ENCODE assay signal across 16 cellular contexts in genomic region chr7:26648429-26649015, GRCh38.
DNase-seq lines count a peak whose midpoint lies in the region; TF ChIP-seq lines count a peak whose summit lies in the region.
"Had no signal": no experiment of that assay in that cellular context is flagged by ENCODE, and none has a peak within 500 bp of the region (broad histone marks: within the 10 kb centered on the region; RNA-seq: fewer than 3 reads in every experiment).

No MANE protein-coding gene starts in this region.

- H3K4me2 ChIP-seq in H9 (ENCODE audit: insufficient read depth, insufficient read length, low read length), result no peak overlapping the region

- peaks cover 1% of the 10 kb centered on the region; the same call in 1 of the 2 replicates for H3K27me3 Mint-ChIP-seq in H9 (ENCODE audit: low read depth)
- H3K27me3 Mint-ChIP-seq: stimulated activated memory B cell treated with anti-CD40 and anti-IgM and Interleukin-4, amounts not matched to agents 10 μg/mL and 1 μg/mL and 100 μg/mL, for 72 hours had no signal

- H2AFZ ChIP-seq in H9 (ENCODE audit: low read length), result no peak overlapping the region

- peaks cover 6 to 9% of the 10 kb centered on the region in 2 experiments for H3K4me1 Mint-ChIP-seq in H9
- H3K4me1 Mint-ChIP-seq: activated naive CD8-positive, alpha-beta T cell treated with anti-CD3 and anti-CD28 coated beads for 36 hours; stimulated activated memory B cell treated with anti-CD40 and anti-IgM and Interleukin-4, amounts not matched to agents 10 μg/mL and 1 μg/mL and 100 μg/mL, for 72 hours had no signal

- H2BK15ac ChIP-seq in H9 (ENCODE audit: low read depth, low read length), result no peak overlapping the region

- H3K9ac ChIP-seq in H9 (ENCODE audit: extremely low read depth, insufficient read length, low read length), result no peak overlapping the region

- no peak overlapping the region for H2AK5ac ChIP-seq in H9 (ENCODE audit: insufficient read length, low read length)

- H4K8ac ChIP-seq in H9 (replicated peaks; ENCODE audit: insufficient read length, low read depth, low read length), result no peak overlapping the region

- H3K23ac ChIP-seq in H9 (ENCODE audit: insufficient read length, low read depth, low read length), result no peak overlapping the region

- no peaks in the 10 kb centered on the region; the same call in 1 of the 2 replicates for H3K4me1 ChIP-seq in H9 (ENCODE audit: insufficient read depth, low read length)

- peak; percentile 35 for DNase-seq in EH (ENCODE audit: low read depth)
- peak; percentile 75 for DNase-seq in M059J (ENCODE audit: low read depth)
- peak; percentile 74 for DNase-seq in epithelial cell of proximal tubule (ENCODE audit: low read depth)
- peak; percentile 1 for DNase-seq in non-pigmented ciliary epithelial cell (ENCODE audit: low read depth)
- DNase-seq in activated CD4-positive, alpha-beta T cell treated with anti-CD3 and anti-CD28 coated beads, Interleukin-2, amount 50 U/mL, for 48 hours, result no peak
- no peak for DNase-seq in H9
- no peak for DNase-seq in HT-29 (ENCODE audit: low spot score)
- DNase-seq in HEK293T (ENCODE audit: extremely low spot score), result no peak
- DNase-seq: activated CD4-positive, CD25-positive, alpha-beta regulatory T cell; activated naive CD8-positive, alpha-beta T cell treated with anti-CD3 and anti-CD28 coated beads for 36 hours; CD4-positive, alpha-beta T cell; MV-4-11; retina; stimulated activated CD4-positive, alpha-beta T cell treated with anti-CD3 and anti-CD28 coated beads, Interleukin-4, amount 100 ng/mL, for 24 hours; SW 1271 had no signal

- no peaks in the 10 kb centered on the region for H4K20me1 ChIP-seq in H9 (ENCODE audit: control insufficient read depth, insufficient read depth, insufficient read length)

- POLR2A ChIA-PET in HEK293T (lab: Yijun Ruan, JAX), result no interaction called here

- peak overlapping the region; percentile 5 for H3K4me3 ChIP-seq in epithelial cell of proximal tubule (ENCODE audit: low read depth, low read length)

- no peaks in the 10 kb centered on the region for H3K23me2 ChIP-seq in H9 (ENCODE audit: insufficient read length, low read depth, low read length, poor library complexity, severe bottlenecking)

- H2BK12ac ChIP-seq in H9 (ENCODE audit: insufficient read length, low read depth, low read length), result no peak overlapping the region

- CTCF ChIA-PET in HEK293T (lab: Yijun Ruan, JAX), result no interaction called here

- TF ChIP-seq CTCF in epithelial cell of proximal tubule (conservative IDR thresholded peaks at IDR 0.05; ENCODE audit: low read depth, low read length) (no peak), H9 (conservative IDR thresholded peaks at IDR 0.05) (no peak)

- H3K27ac ChIP-seq in H9 (ENCODE audit: insufficient read length, low read depth, low read length), result no peak overlapping the region

- no peaks in the 10 kb centered on the region for H3K79me1 ChIP-seq in H9 (ENCODE audit: insufficient read depth, low read depth, low read length, poor library complexity, severe bottlenecking)

- no peaks in the 10 kb centered on the region for H3K27me3 ChIP-seq in H9 (ENCODE audit: insufficient read depth, low read length)

- no peak overlapping the region for H3T11ph ChIP-seq in H9 (ENCODE audit: low read length)

- no peak overlapping the region for H2BK5ac ChIP-seq in H9 (ENCODE audit: insufficient read length, low read length)

- H2BK120ac ChIP-seq in H9 (ENCODE audit: low read depth, low read length, poor library complexity, severe bottlenecking), result no peak overlapping the region

- H4K91ac ChIP-seq in H9 (ENCODE audit: insufficient read length, low read depth, low read length), result no peak overlapping the region

- no peaks in the 10 kb centered on the region for H3K36me3 Mint-ChIP-seq in H9 (ENCODE audit: insufficient read depth in 1 of 3, low read depth in 3 of 3)
- H3K36me3 Mint-ChIP-seq: activated naive CD8-positive, alpha-beta T cell treated with anti-CD3 and anti-CD28 coated beads for 36 hours had no signal

- H3K4ac ChIP-seq in H9 (ENCODE audit: low read depth, low read length), result no peak overlapping the region

- H3K27ac Mint-ChIP-seq in H9, result no peak overlapping the region
- H3K27ac Mint-ChIP-seq: activated naive CD8-positive, alpha-beta T cell treated with anti-CD3 and anti-CD28 coated beads for 36 hours; CD4-positive, alpha-beta T cell; stimulated activated memory B cell treated with anti-CD40 and anti-IgM and Interleukin-4, amounts not matched to agents 10 μg/mL and 1 μg/mL and 100 μg/mL, for 72 hours had no signal

- no peak overlapping the region for H3K18ac ChIP-seq in H9 (ENCODE audit: insufficient read length, low read depth, low read length)

- no peak overlapping the region for H3K4me3 Mint-ChIP-seq in H9
- H3K4me3 Mint-ChIP-seq: activated naive CD8-positive, alpha-beta T cell treated with anti-CD3 and anti-CD28 coated beads for 36 hours; CD4-positive, alpha-beta T cell; stimulated activated memory B cell treated with anti-CD40 and anti-IgM and Interleukin-4, amounts not matched to agents 10 μg/mL and 1 μg/mL and 100 μg/mL, for 72 hours had no signal

- no peaks in the 10 kb centered on the region for H3K9me3 ChIP-seq in H9 (ENCODE audit: control insufficient read depth, low read depth, low read length)

- no peak overlapping the region for H3K14ac ChIP-seq in H9 (ENCODE audit: insufficient read depth, low read length)

- H2BK20ac ChIP-seq in H9 (ENCODE audit: low read depth, low read length, poor library complexity, severe bottlenecking), result no peak overlapping the region

- H4K5ac ChIP-seq in H9 (ENCODE audit: insufficient read length, low read depth, low read length), result no peak overlapping the region

- H3K56ac ChIP-seq in H9 (ENCODE audit: insufficient read length, low read depth, low read length), result no peak overlapping the region

- no peaks in the 10 kb centered on the region for H3K79me2 ChIP-seq in H9 (ENCODE audit: insufficient read depth, low read length)

- no CpG with 5 or more reads among the region's 2 CpGs for WGBS in H9 (ENCODE audit: extremely low coverage, insufficient read length, low lambda C conversion rate)

- H3K9me3 Mint-ChIP-seq in H9, result no peaks in the 10 kb centered on the region
- H3K9me3 Mint-ChIP-seq: activated naive CD8-positive, alpha-beta T cell treated with anti-CD3 and anti-CD28 coated beads for 36 hours; CD4-positive, alpha-beta T cell; stimulated activated memory B cell treated with anti-CD40 and anti-IgM and Interleukin-4, amounts not matched to agents 10 μg/mL and 1 μg/mL and 100 μg/mL, for 72 hours had no signal

TF ChIP-seq in HEK293T, 16 proteins besides CTCF, POLR2A, EP300 and RAD21:
- TF ChIP-seq ELF4 (IDR thresholded peaks at IDR 0.05) (no peak), TARDBP (IDR thresholded peaks at IDR 0.05) (no peak), CTBP1 (IDR thresholded peaks at IDR 0.05; ENCODE audit: borderline replicate concordance) (no peak), HDGF (IDR thresholded peaks at IDR 0.05; ENCODE audit: borderline replicate concordance) (no peak), FOXM1 (IDR thresholded peaks at IDR 0.05; ENCODE audit: borderline replicate concordance) (no peak), SP1 (IDR thresholded peaks at IDR 0.05) (no peak), FOXK2 (IDR thresholded peaks at IDR 0.05) (no peak), ZNF384 (IDR thresholded peaks at IDR 0.05) (no peak), L3MBTL2 (conservative IDR thresholded peaks at IDR 0.05) (no peak), LEF1 (IDR thresholded peaks at IDR 0.05; ENCODE audit: borderline replicate concordance) (no peak)
- TF ChIP-seq, protein P1, sequence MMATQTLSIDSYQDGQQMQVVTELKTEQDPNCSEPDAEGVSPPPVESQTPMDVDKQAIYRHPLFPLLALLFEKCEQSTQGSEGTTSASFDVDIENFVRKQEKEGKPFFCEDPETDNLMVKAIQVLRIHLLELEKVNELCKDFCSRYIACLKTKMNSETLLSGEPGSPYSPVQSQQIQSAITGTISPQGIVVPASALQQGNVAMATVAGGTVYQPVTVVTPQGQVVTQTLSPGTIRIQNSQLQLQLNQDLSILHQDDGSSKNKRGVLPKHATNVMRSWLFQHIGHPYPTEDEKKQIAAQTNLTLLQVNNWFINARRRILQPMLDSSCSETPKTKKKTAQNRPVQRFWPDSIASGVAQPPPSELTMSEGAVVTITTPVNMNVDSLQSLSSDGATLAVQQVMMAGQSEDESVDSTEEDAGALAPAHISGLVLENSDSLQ (IDR thresholded peaks at IDR 0.05), result no peak

Comparison
In these comparisons a context has a peak if more than half of its experiments do, and no peak if none do; other contexts are left out.
1. DNase-seq: peak in EH (single experiment), M059J (single experiment), epithelial cell of proximal tubule (single experiment) and non-pigmented ciliary epithelial cell (single experiment); none in activated CD4-positive, alpha-beta T cell treated with anti-CD3 and anti-CD28 coated beads, Interleukin-2, amount 50 U/mL, for 48 hours (0 of 2), H9 (single experiment), HT-29 (single experiment) and HEK293T (single experiment).